ENCODE assay signal across 8 cellular contexts in genomic region chr2:199911052-199911876, GRCh38. TPM values are rescaled to one million over a fixed set of nuclear protein-coding genes. Genes with fewer than 3 reads are reported as not detected.
DNase-seq lines count a peak whose midpoint lies in the region; ATAC-seq and TF ChIP-seq lines count a peak whose summit lies in the region.

Gene C2orf69, plus strand, starts transcription at chr2:199911293. Its CDS starts 146 bp downstream, at chr2:199911439.

- H3K27ac ChIP-seq in left ventricle myocardium inferior (replicated peaks) = peak within 1 kb of the TSS; percentile 97

- H3K4me1 ChIP-seq in left ventricle myocardium inferior = peaks cover 36% of the 10 kb centered on the region

- DNase-seq in GM13976 (ENCODE audit: low spot score) (peak; percentile 94), NCI-H146 treated with DMSO at 0.1 percent for 48 hours (lab: John Stamatoyannopoulos, UW; ENCODE audit: unreplicated experiment) (peak; percentile 91), amniotic stem cell (lab: John Stamatoyannopoulos, UW) (peak; percentile 96), left ventricle myocardium inferior (peak; percentile 96), progenitor cell of endocrine pancreas (ENCODE audit: low spot score, unreplicated experiment) (peak; percentile 90), ureter (ENCODE audit: low spot score) (peak; percentile 97)

- peak within 1 kb of the TSS; percentile 81 for H3K4me3 ChIP-seq in left ventricle myocardium inferior

- H3K4me3 Mint-ChIP-seq in T-helper 1 cell treated with Interleukin-12 subunit alpha and Interleukin-12 subunit beta and Interleukin-4 antibody, amounts not matched to agents 30 μg/mL and 1 μg/mL, for 36 hours = peak within 1 kb of the TSS; percentile 99
- H3K4me3 Mint-ChIP-seq in progenitor cell of endocrine pancreas (ENCODE audit: low read depth) = peak within 1 kb of the TSS; percentile 96

- peak within 1 kb of the TSS; percentile 97 for H3K27ac Mint-ChIP-seq in T-helper 1 cell treated with Interleukin-12 subunit alpha and Interleukin-12 subunit beta and Interleukin-4 antibody, amounts not matched to agents 30 μg/mL and 1 μg/mL, for 36 hours
- H3K27ac Mint-ChIP-seq in progenitor cell of endocrine pancreas = peak within 1 kb of the TSS; percentile 98

- H3K27me3 Mint-ChIP-seq in T-helper 1 cell treated with Interleukin-12 subunit alpha and Interleukin-12 subunit beta and Interleukin-4 antibody, amounts not matched to agents 30 μg/mL and 1 μg/mL, for 36 hours (ENCODE audit: low read depth) = peaks cover 7% of the 10 kb centered on the region
- H3K27me3 Mint-ChIP-seq in progenitor cell of endocrine pancreas = no peaks in the 10 kb centered on the region

- H3K9me3 ChIP-seq in left ventricle myocardium inferior (replicated peaks) = no peaks in the 10 kb centered on the region

- peaks cover 5% of the 10 kb centered on the region for H3K36me3 ChIP-seq in left ventricle myocardium inferior

- H3K4me1 Mint-ChIP-seq in T-helper 1 cell treated with Interleukin-12 subunit alpha and Interleukin-12 subunit beta and Interleukin-4 antibody, amounts not matched to agents 30 μg/mL and 1 μg/mL, for 36 hours (ENCODE audit: low read depth) = peaks cover 37% of the 10 kb centered on the region
- peaks cover 22% of the 10 kb centered on the region for H3K4me1 Mint-ChIP-seq in progenitor cell of endocrine pancreas (ENCODE audit: low read depth)

- in situ Hi-C loops in GM13976 (cut with MboI; ENCODE audit: low sequenced_read_pairs, unreplicated experiment) = no loop called here

- TF ChIP-seq CTCF in GM13976 (IDR thresholded peaks at IDR 0.05; ENCODE audit: borderline replicate concordance, control extremely low read depth, extremely low read depth, insufficient read depth, missing control alignments) (no peak), left ventricle myocardium inferior (IDR thresholded peaks at IDR 0.05; ENCODE audit: borderline replicate concordance) (no peak), progenitor cell of endocrine pancreas (IDR thresholded peaks at IDR 0.05; ENCODE audit: unreplicated experiment) (peak; percentile 12)

- H3K9me3 Mint-ChIP-seq in T-helper 1 cell treated with Interleukin-12 subunit alpha and Interleukin-12 subunit beta and Interleukin-4 antibody, amounts not matched to agents 30 μg/mL and 1 μg/mL, for 36 hours = peaks cover under 1% of the 10 kb centered on the region
- peaks cover 1% of the 10 kb centered on the region for H3K9me3 Mint-ChIP-seq in progenitor cell of endocrine pancreas (ENCODE audit: low read depth)

- peaks cover 22% of the 10 kb centered on the region for H3K36me3 Mint-ChIP-seq in T-helper 1 cell treated with Interleukin-12 subunit alpha and Interleukin-12 subunit beta and Interleukin-4 antibody, amounts not matched to agents 30 μg/mL and 1 μg/mL, for 36 hours (ENCODE audit: low read depth)
- H3K36me3 Mint-ChIP-seq in progenitor cell of endocrine pancreas (ENCODE audit: insufficient read depth) = peaks cover 6% of the 10 kb centered on the region

- intact Hi-C loops in left ventricle myocardium inferior (cut with micrococcal nuclease) = no loop called here

- ATAC-seq in HG02870 (IDR thresholded peaks at IDR 0.05; ENCODE audit: unreplicated experiment) = peak; percentile 86

- H3K27me3 ChIP-seq in left ventricle myocardium inferior (ENCODE audit: low read depth) = no peaks in the 10 kb centered on the region

RNA-seq across cellular contexts. Expression of gene C2orf69, which starts in this region (rescaled TPM):
- total RNA-seq in left ventricle myocardium inferior (8.0 TPM), progenitor cell of endocrine pancreas (13.6 and 14.3 TPM in 2 replicates), ureter (10.9 TPM)

Comparison
In these comparisons a context has a peak if more than half of its experiments do, and no peak if none do; other contexts are left out.
1. Peak in every context shown above with its lines: DNase-seq, ATAC-seq, H3K4me3 ChIP-seq and H3K27ac ChIP-seq.